ENCODE assay signal across 9 cellular contexts in genomic region chr2:127638361-127639110, GRCh38. TPM values are rescaled to one million over a fixed set of nuclear protein-coding genes. Genes with fewer than 3 reads are reported as not detected.
A peak's percentile ranks its signal among the peaks of the same experiment; 100 is the strongest.
DNase-seq lines count a peak whose midpoint lies in the region; ATAC-seq and TF ChIP-seq lines count a peak whose summit lies in the region.
"Had no signal": no experiment of that assay in that cellular context is flagged by ENCODE, and none has a peak within 500 bp of the region (broad histone marks: within the 10 kb centered on the region; RNA-seq: fewer than 3 reads in every experiment).

No MANE protein-coding gene starts in this region.

- H3K9ac ChIP-seq in smooth muscle cell (ENCODE audit: low read depth), result peak overlapping the region; percentile 55

- H3K4me3 ChIP-seq in H7 (ENCODE audit: insufficient read depth, low read depth, low read length), result peak overlapping the region; percentile 28; the same call in 1 of the 2 replicates
- no peak overlapping the region for H3K4me3 ChIP-seq in iPS DF 6.9 (ENCODE audit: low read length)
- H3K4me3 ChIP-seq in smooth muscle cell, result no peak overlapping the region
- no peak overlapping the region for H3K4me3 ChIP-seq in lower leg skin (ENCODE audit: low read depth, poor library complexity, severe bottlenecking)

- intact Hi-C loops in activated T-helper 1 cell treated with anti-CD3 and anti-CD28 coated beads, Interleukin-12 subunit alpha, Interleukin-12 subunit beta, Interleukin-2, Interleukin-4 antibody, amounts not matched to agents 30 ng/mL and 10 ng/mL and 1 ng/mL, durations not matched to agents 14 hours and 24 hours and 36 hours (cut with micrococcal nuclease), result no loop called here
- intact Hi-C loops in lower leg skin (cut with DNase I; ENCODE audit: low total_unique reads), result no loop called here

- peak overlapping the region; percentile 38 for H3K4me3 Mint-ChIP-seq in activated CD8-positive, alpha-beta T cell treated with anti-CD3 and anti-CD28 coated beads, Interleukin-2, amount 10 ng/mL, durations not matched to agents 7 days and 5 days
- H3K4me3 Mint-ChIP-seq in activated T-helper 1 cell treated with anti-CD3 and anti-CD28 coated beads, Interleukin-12 subunit alpha, Interleukin-12 subunit beta, Interleukin-2, Interleukin-4 antibody, amounts not matched to agents 30 ng/mL and 10 ng/mL and 1 ng/mL, durations not matched to agents 14 hours and 24 hours and 36 hours, result no peak overlapping the region

- no peaks in the 10 kb centered on the region for H3F3A ChIP-seq in smooth muscle cell (ENCODE audit: low read depth)

- no peaks in the 10 kb centered on the region for H4K20me1 ChIP-seq in smooth muscle cell (ENCODE audit: low read depth)

- CTCF ChIA-PET in activated CD8-positive, alpha-beta T cell treated with anti-CD3 and anti-CD28 coated beads, Interleukin-2, amount 10 ng/mL, durations not matched to agents 7 days and 5 days (lab: Charles Lee), result interaction anchor here (1.5 to 6.7 kb wide), 3 partner anchors 11 to 111 kb away, joined by 3 to 72 read pairs (median 25); no protein-coding TSS in a partner anchor

- H3K27me3 ChIP-seq in H7 (ENCODE audit: control insufficient read depth, insufficient read depth, low read length), result no peaks in the 10 kb centered on the region
- no peaks in the 10 kb centered on the region for H3K27me3 ChIP-seq in iPS DF 6.9 (ENCODE audit: control insufficient read depth, insufficient read depth, low read length)
- H3K27me3 ChIP-seq in smooth muscle cell (ENCODE audit: low read depth), result no peaks in the 10 kb centered on the region

- H3K9me3 Mint-ChIP-seq in activated CD8-positive, alpha-beta T cell treated with anti-CD3 and anti-CD28 coated beads, Interleukin-2, amount 10 ng/mL, durations not matched to agents 7 days and 5 days (ENCODE audit: insufficient read depth), result no peaks in the 10 kb centered on the region
- H3K9me3 Mint-ChIP-seq in activated T-helper 1 cell treated with anti-CD3 and anti-CD28 coated beads, Interleukin-12 subunit alpha, Interleukin-12 subunit beta, Interleukin-2, Interleukin-4 antibody, amounts not matched to agents 30 ng/mL and 10 ng/mL and 1 ng/mL, durations not matched to agents 14 hours and 24 hours and 36 hours, result no peaks in the 10 kb centered on the region

- H3K9me3 ChIP-seq in iPS DF 6.9 (ENCODE audit: control insufficient read depth, insufficient read depth, low read length), result no peaks in the 10 kb centered on the region
- no peaks in the 10 kb centered on the region for H3K9me3 ChIP-seq in smooth muscle cell (replicated peaks; ENCODE audit: low read depth)

- H3K79me2 ChIP-seq in smooth muscle cell (ENCODE audit: low read depth), result no peaks in the 10 kb centered on the region

- TF ChIP-seq CTCF in smooth muscle cell (IDR thresholded peaks at IDR 0.05; ENCODE audit: borderline replicate concordance, insufficient read depth, poor library complexity, severe bottlenecking), result no peak
- TF ChIP-seq CTCF in lower leg skin (IDR thresholded peaks at IDR 0.05), result no peak

- H3K27ac ChIP-seq in iPS DF 6.9 (ENCODE audit: low read length) (no peak overlapping the region), smooth muscle cell (ENCODE audit: low read depth) (peak overlapping the region; percentile 67)

- H3K36me3 ChIP-seq in H7 (replicated peaks; ENCODE audit: control insufficient read depth, insufficient read depth, low read length) (no peaks in the 10 kb centered on the region), iPS DF 6.9 (ENCODE audit: control insufficient read depth, insufficient read depth, low read length) (no peaks in the 10 kb centered on the region; the same call in 1 of the 2 replicates), smooth muscle cell (ENCODE audit: low read depth) (no peaks in the 10 kb centered on the region)

- ATAC-seq in activated CD8-positive, alpha-beta T cell treated with anti-CD3 and anti-CD28 coated beads, Interleukin-2, amount 10 ng/mL, durations not matched to agents 7 days and 5 days, result no peak
- ATAC-seq in HG02763 (IDR thresholded peaks at IDR 0.05; ENCODE audit: unreplicated experiment), result no peak
- no peak for ATAC-seq in GM19397 (IDR thresholded peaks at IDR 0.05; ENCODE audit: unreplicated experiment)

- peak; percentile 94 for DNase-seq in H7
- no peak for DNase-seq in activated CD8-positive, alpha-beta T cell treated with anti-CD3 and anti-CD28 coated beads, Interleukin-2, amount 10 ng/mL, durations not matched to agents 7 days and 5 days
- peak; percentile 63 for DNase-seq in iPS DF 6.9 (ENCODE audit: low read depth, low spot score)
- no peak for DNase-seq in smooth muscle cell (lab: John Stamatoyannopoulos, UW; ENCODE audit: unreplicated experiment)
- DNase-seq in activated T-helper 1 cell treated with anti-CD3 and anti-CD28 coated beads, Interleukin-12 subunit alpha, Interleukin-12 subunit beta, Interleukin-2, Interleukin-4 antibody, amounts not matched to agents 30 ng/mL and 10 ng/mL and 1 ng/mL, durations not matched to agents 14 hours and 24 hours and 36 hours (ENCODE audit: low spot score), result no peak
- DNase-seq in lower leg skin (ENCODE audit: low spot score in 2 of 2), result no peak
- DNase-seq: NCI-H1930 had no signal

- H3K4me2 ChIP-seq in smooth muscle cell, result peak overlapping the region; percentile 75

- peaks cover 51% of the 10 kb centered on the region for H3K4me1 Mint-ChIP-seq in activated CD8-positive, alpha-beta T cell treated with anti-CD3 and anti-CD28 coated beads, Interleukin-2, amount 10 ng/mL, durations not matched to agents 7 days and 5 days (ENCODE audit: low read depth)
- H3K4me1 Mint-ChIP-seq in activated T-helper 1 cell treated with anti-CD3 and anti-CD28 coated beads, Interleukin-12 subunit alpha, Interleukin-12 subunit beta, Interleukin-2, Interleukin-4 antibody, amounts not matched to agents 30 ng/mL and 10 ng/mL and 1 ng/mL, durations not matched to agents 14 hours and 24 hours and 36 hours (ENCODE audit: low read depth), result peaks cover 7% of the 10 kb centered on the region

- WGBS in iPS DF 6.9 (ENCODE audit: insufficient coverage, insufficient read length), result no CpG with 5 or more reads among the region's 23 CpGs
- 64% methylated on average over 21 of the region's 23 CpGs for WGBS in smooth muscle cell (ENCODE audit: low lambda C conversion rate)
- 77% methylated on average over 19 to 23 of the region's 23 CpGs for WGBS in lower leg skin, 2 donors

- H3K4me1 ChIP-seq in iPS DF 6.9 (ENCODE audit: control insufficient read depth, insufficient read depth, low read length) (peaks cover 14% of the 10 kb centered on the region), smooth muscle cell (ENCODE audit: low read depth) (peaks cover 12% of the 10 kb centered on the region)

- H3K36me3 Mint-ChIP-seq in activated CD8-positive, alpha-beta T cell treated with anti-CD3 and anti-CD28 coated beads, Interleukin-2, amount 10 ng/mL, durations not matched to agents 7 days and 5 days (ENCODE audit: low read depth), result peaks cover 6% of the 10 kb centered on the region
- no peaks in the 10 kb centered on the region for H3K36me3 Mint-ChIP-seq in activated T-helper 1 cell treated with anti-CD3 and anti-CD28 coated beads, Interleukin-12 subunit alpha, Interleukin-12 subunit beta, Interleukin-2, Interleukin-4 antibody, amounts not matched to agents 30 ng/mL and 10 ng/mL and 1 ng/mL, durations not matched to agents 14 hours and 24 hours and 36 hours (ENCODE audit: low read depth)

- no peak for TF ChIP-seq POLR2A in lower leg skin (IDR thresholded peaks at IDR 0.05)

- no peaks in the 10 kb centered on the region for H3K27me3 Mint-ChIP-seq in activated CD8-positive, alpha-beta T cell treated with anti-CD3 and anti-CD28 coated beads, Interleukin-2, amount 10 ng/mL, durations not matched to agents 7 days and 5 days (ENCODE audit: low read depth)
- no peaks in the 10 kb centered on the region for H3K27me3 Mint-ChIP-seq in activated T-helper 1 cell treated with anti-CD3 and anti-CD28 coated beads, Interleukin-12 subunit alpha, Interleukin-12 subunit beta, Interleukin-2, Interleukin-4 antibody, amounts not matched to agents 30 ng/mL and 10 ng/mL and 1 ng/mL, durations not matched to agents 14 hours and 24 hours and 36 hours (ENCODE audit: insufficient read depth)

- H2AFZ ChIP-seq in smooth muscle cell (ENCODE audit: low read depth), result no peak overlapping the region

- POLR2A ChIA-PET in activated CD8-positive, alpha-beta T cell treated with anti-CD3 and anti-CD28 coated beads, Interleukin-2, amount 10 ng/mL, durations not matched to agents 7 days and 5 days (lab: Charles Lee), result interaction anchor here (1.5 kb wide), 1 partner anchor 345 kb away, joined by 3 read pairs; the partner anchor contains the start of gene ERCC3

- H3K27ac Mint-ChIP-seq in activated CD8-positive, alpha-beta T cell treated with anti-CD3 and anti-CD28 coated beads, Interleukin-2, amount 10 ng/mL, durations not matched to agents 7 days and 5 days, result peak overlapping the region; percentile 89
- no peak overlapping the region for H3K27ac Mint-ChIP-seq in activated T-helper 1 cell treated with anti-CD3 and anti-CD28 coated beads, Interleukin-12 subunit alpha, Interleukin-12 subunit beta, Interleukin-2, Interleukin-4 antibody, amounts not matched to agents 30 ng/mL and 10 ng/mL and 1 ng/mL, durations not matched to agents 14 hours and 24 hours and 36 hours

RNA-seq across cellular contexts. Expression of gene GPR17, which starts 7.4 kb away (rescaled TPM):
- total RNA-seq in H7 (2014; rRNA removed; shearing (Covaris generic)), result not detected in 2 replicates
- total RNA-seq in activated CD8-positive, alpha-beta T cell treated with anti-CD3 and anti-CD28 coated beads, Interleukin-2, amount 10 ng/mL, durations not matched to agents 7 days and 5 days, result not detected
- total RNA-seq in smooth muscle cell (not detected in 2 replicates), lower leg skin (under 1 TPM in 1 of 4 donors, not detected in 3; 0.88 TPM)
- not detected in 2 replicates for polyA plus RNA-seq in smooth muscle cell
- not detected in 2 replicates for total RNA-seq in activated T-helper 1 cell treated with anti-CD3 and anti-CD28 coated beads, Interleukin-12 subunit alpha, Interleukin-12 subunit beta, Interleukin-2, Interleukin-4 antibody, amounts not matched to agents 30 ng/mL and 10 ng/mL and 1 ng/mL, durations not matched to agents 14 hours and 24 hours and 36 hours

RNA-seq across cellular contexts. Expression of gene LIMS2, which starts 36.8 kb away (rescaled TPM):
- total RNA-seq in H7 (2014; rRNA removed; shearing (Covaris generic)), result 0.33 and 1.4 TPM in 2 replicates
- total RNA-seq in activated CD8-positive, alpha-beta T cell treated with anti-CD3 and anti-CD28 coated beads, Interleukin-2, amount 10 ng/mL, durations not matched to agents 7 days and 5 days, result 10 to 100 TPM; 35.3 to 38.3 TPM
- total RNA-seq in smooth muscle cell, result 8.4 and 9.7 TPM in 2 replicates
- 21.0 and 22.3 TPM in 2 replicates for polyA plus RNA-seq in smooth muscle cell
- 4.8 and 5.1 TPM in 2 replicates for total RNA-seq in activated T-helper 1 cell treated with anti-CD3 and anti-CD28 coated beads, Interleukin-12 subunit alpha, Interleukin-12 subunit beta, Interleukin-2, Interleukin-4 antibody, amounts not matched to agents 30 ng/mL and 10 ng/mL and 1 ng/mL, durations not matched to agents 14 hours and 24 hours and 36 hours
- 10 to 100 TPM in 2 of 4 donors, 1 to 10 TPM in 2; 7.5 to 19.4 (median 11.4) TPM for total RNA-seq in lower leg skin

Comparison
In these comparisons a context has a peak if more than half of its experiments do, and no peak if none do; other contexts are left out.
1. DNase-seq: peak in H7 (single experiment) and iPS DF 6.9 (single experiment); none in activated CD8-positive, alpha-beta T cell treated with anti-CD3 and anti-CD28 coated beads, Interleukin-2, amount 10 ng/mL, durations not matched to agents 7 days and 5 days (single experiment), smooth muscle cell (single experiment), activated T-helper 1 cell treated with anti-CD3 and anti-CD28 coated beads, Interleukin-12 subunit alpha, Interleukin-12 subunit beta, Interleukin-2, Interleukin-4 antibody, amounts not matched to agents 30 ng/mL and 10 ng/mL and 1 ng/mL, durations not matched to agents 14 hours and 24 hours and 36 hours (single experiment) and lower leg skin (0 of 2).